ENCODE assay signal across 9 cellular contexts in genomic region chr11:72753341-72754148, GRCh38. TPM values are rescaled to one million over a fixed set of nuclear protein-coding genes. Genes with fewer than 3 reads are reported as not detected.
A peak's percentile ranks its signal among the peaks of the same experiment; 100 is the strongest.
DNase-seq lines count a peak whose midpoint lies in the region; ATAC-seq and TF ChIP-seq lines count a peak whose summit lies in the region.
"Had no signal": no experiment of that assay in that cellular context is flagged by ENCODE, and none has a peak within 500 bp of the region (broad histone marks: within the 10 kb centered on the region; RNA-seq: fewer than 3 reads in every experiment).

No MANE protein-coding gene starts in this region.

- peak overlapping the region; percentile 91 for H3K4me3 Mint-ChIP-seq in activated T-helper 1 cell treated with anti-CD3 and anti-CD28 coated beads, Interleukin-12 subunit alpha, Interleukin-12 subunit beta, Interleukin-2, Interleukin-4 antibody, amounts not matched to agents 30 ng/mL and 10 ng/mL and 1 ng/mL, durations not matched to agents 14 hours and 24 hours and 36 hours

- DNase-seq in 8988T: peak; percentile 86
- DNase-seq in GM10266 (ENCODE audit: extremely low spot score): no peak
- no peak for DNase-seq in activated T-helper 1 cell treated with anti-CD3 and anti-CD28 coated beads, Interleukin-12 subunit alpha, Interleukin-12 subunit beta, Interleukin-2, Interleukin-4 antibody, amounts not matched to agents 30 ng/mL and 10 ng/mL and 1 ng/mL, durations not matched to agents 14 hours and 24 hours and 36 hours (ENCODE audit: low spot score)
- DNase-seq in NCI-H146 (lab: John Stamatoyannopoulos, UW): no peak
- DNase-seq in NCI-H748 (lab: John Stamatoyannopoulos, UW; ENCODE audit: unreplicated experiment): no peak
- DNase-seq in NAMALWA (ENCODE audit: low spot score): no peak
- DNase-seq: NCI-H187 had no signal

- peak overlapping the region; percentile 27 for H3K27ac ChIP-seq in layer of hippocampus (ENCODE audit: low read depth, low read length)

- TF ChIP-seq CTCF in GM10266 (IDR thresholded peaks at IDR 0.05; ENCODE audit: control insufficient read depth, insufficient read depth, low read depth, missing control alignments): peak; percentile 22

- intact Hi-C loops in activated T-helper 1 cell treated with anti-CD3 and anti-CD28 coated beads, Interleukin-12 subunit alpha, Interleukin-12 subunit beta, Interleukin-2, Interleukin-4 antibody, amounts not matched to agents 30 ng/mL and 10 ng/mL and 1 ng/mL, durations not matched to agents 14 hours and 24 hours and 36 hours (cut with micrococcal nuclease): no loop called here

- H3K27me3 Mint-ChIP-seq in activated T-helper 1 cell treated with anti-CD3 and anti-CD28 coated beads, Interleukin-12 subunit alpha, Interleukin-12 subunit beta, Interleukin-2, Interleukin-4 antibody, amounts not matched to agents 30 ng/mL and 10 ng/mL and 1 ng/mL, durations not matched to agents 14 hours and 24 hours and 36 hours (ENCODE audit: insufficient read depth): no peaks in the 10 kb centered on the region

- no peak overlapping the region for H3K27ac Mint-ChIP-seq in activated T-helper 1 cell treated with anti-CD3 and anti-CD28 coated beads, Interleukin-12 subunit alpha, Interleukin-12 subunit beta, Interleukin-2, Interleukin-4 antibody, amounts not matched to agents 30 ng/mL and 10 ng/mL and 1 ng/mL, durations not matched to agents 14 hours and 24 hours and 36 hours

- no peak for ATAC-seq in HG03521 (IDR thresholded peaks at IDR 0.05; ENCODE audit: unreplicated experiment)

- no peaks in the 10 kb centered on the region for H3K27me3 ChIP-seq in layer of hippocampus (ENCODE audit: control insufficient read depth, insufficient read depth, low read length)

- no peaks in the 10 kb centered on the region for H3K9me3 Mint-ChIP-seq in activated T-helper 1 cell treated with anti-CD3 and anti-CD28 coated beads, Interleukin-12 subunit alpha, Interleukin-12 subunit beta, Interleukin-2, Interleukin-4 antibody, amounts not matched to agents 30 ng/mL and 10 ng/mL and 1 ng/mL, durations not matched to agents 14 hours and 24 hours and 36 hours

- peaks cover 11% of the 10 kb centered on the region for H3K36me3 Mint-ChIP-seq in activated T-helper 1 cell treated with anti-CD3 and anti-CD28 coated beads, Interleukin-12 subunit alpha, Interleukin-12 subunit beta, Interleukin-2, Interleukin-4 antibody, amounts not matched to agents 30 ng/mL and 10 ng/mL and 1 ng/mL, durations not matched to agents 14 hours and 24 hours and 36 hours (ENCODE audit: low read depth)

- peaks cover 36% of the 10 kb centered on the region for H3K4me1 Mint-ChIP-seq in activated T-helper 1 cell treated with anti-CD3 and anti-CD28 coated beads, Interleukin-12 subunit alpha, Interleukin-12 subunit beta, Interleukin-2, Interleukin-4 antibody, amounts not matched to agents 30 ng/mL and 10 ng/mL and 1 ng/mL, durations not matched to agents 14 hours and 24 hours and 36 hours (ENCODE audit: low read depth)

RNA-seq across cellular contexts. Expression of gene ARAP1, which starts 1.3 kb away (rescaled TPM):
- total RNA-seq in activated T-helper 1 cell treated with anti-CD3 and anti-CD28 coated beads, Interleukin-12 subunit alpha, Interleukin-12 subunit beta, Interleukin-2, Interleukin-4 antibody, amounts not matched to agents 30 ng/mL and 10 ng/mL and 1 ng/mL, durations not matched to agents 14 hours and 24 hours and 36 hours: 78.8 and 88.6 TPM in 2 replicates

RNA-seq across cellular contexts. Expression of gene STARD10, which starts 40.3 kb away (rescaled TPM):
- 19.8 and 23.9 TPM in 2 replicates for total RNA-seq in activated T-helper 1 cell treated with anti-CD3 and anti-CD28 coated beads, Interleukin-12 subunit alpha, Interleukin-12 subunit beta, Interleukin-2, Interleukin-4 antibody, amounts not matched to agents 30 ng/mL and 10 ng/mL and 1 ng/mL, durations not matched to agents 14 hours and 24 hours and 36 hours
